In the genomic region with DNA sequence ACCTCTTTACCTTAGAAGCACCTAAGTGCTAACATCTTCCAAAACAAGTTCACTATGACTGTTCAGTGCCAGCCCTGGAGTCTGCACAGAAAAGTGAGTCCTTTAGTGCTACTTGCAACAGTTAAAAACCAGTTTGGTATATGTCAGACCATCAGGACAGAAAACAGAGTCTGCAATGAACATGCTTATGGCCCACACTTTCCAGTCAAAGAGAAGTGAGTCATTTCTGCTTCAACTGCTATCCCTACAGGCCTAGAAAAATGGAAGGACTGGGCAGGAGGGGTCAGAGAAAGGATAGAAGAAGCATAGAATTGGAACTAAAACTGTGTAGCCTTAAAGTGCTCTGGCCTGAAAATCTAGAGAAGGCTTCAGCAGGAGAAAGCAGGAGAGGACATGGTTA, we compare ENCODE assay signal across 3 cellular contexts.
TF ChIP-seq lines count a peak whose summit lies in the region.

No MANE protein-coding gene starts in this region.

TF ChIP-seq in SK-N-SH, 30 proteins besides CTCF, POLR2A, EP300 and RAD21:
- no peak for TF ChIP-seq POLR2AphosphoS5 (IDR thresholded peaks at IDR 0.05; ENCODE audit: low read depth, low read length)
- no peak for TF ChIP-seq CHD2 (IDR thresholded peaks at IDR 0.05; ENCODE audit: low read length, partially characterized antibody)
- no peak for TF ChIP-seq NFIC (IDR thresholded peaks at IDR 0.05; ENCODE audit: borderline replicate concordance)
- TF ChIP-seq YY1 (IDR thresholded peaks at IDR 0.05; ENCODE audit: low read depth) = no peak
- no peak for TF ChIP-seq FOXJ3 (CRISPR knock-in tag; IDR thresholded peaks at IDR 0.05)
- no peak for TF ChIP-seq ZBTB33 (IDR thresholded peaks at IDR 0.05; ENCODE audit: borderline replicate concordance, low read depth)
- TF ChIP-seq, protein P1, sequence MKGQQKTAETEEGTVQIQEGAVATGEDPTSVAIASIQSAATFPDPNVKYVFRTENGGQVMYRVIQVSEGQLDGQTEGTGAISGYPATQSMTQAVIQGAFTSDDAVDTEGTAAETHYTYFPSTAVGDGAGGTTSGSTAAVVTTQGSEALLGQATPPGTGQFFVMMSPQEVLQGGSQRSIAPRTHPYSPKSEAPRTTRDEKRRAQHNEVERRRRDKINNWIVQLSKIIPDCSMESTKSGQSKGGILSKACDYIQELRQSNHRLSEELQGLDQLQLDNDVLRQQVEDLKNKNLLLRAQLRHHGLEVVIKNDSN (IDR thresholded peaks at IDR 0.05; ENCODE audit: borderline replicate concordance, low read depth) = no peak
- TF ChIP-seq FOSL2 (IDR thresholded peaks at IDR 0.05; ENCODE audit: borderline replicate concordance, low read depth) = no peak

TF ChIP-seq in SK-N-SH treated with all-trans-retinoic acid at 6 μM for 48 hours, 23 proteins besides CTCF, POLR2A, EP300 and RAD21 (continues in another document):
- TF ChIP-seq ZFP3 (CRISPR knock-in tag; IDR thresholded peaks at IDR 0.05) (no peak), ZFP30 (CRISPR knock-in tag; IDR thresholded peaks at IDR 0.05) (no peak), RARB (CRISPR knock-in tag; IDR thresholded peaks at IDR 0.05) (no peak), TOX (CRISPR knock-in tag; IDR thresholded peaks at IDR 0.05; ENCODE audit: borderline replicate concordance) (no peak), GLIS3 (CRISPR knock-in tag; IDR thresholded peaks at IDR 0.05) (no peak), PPARA (CRISPR knock-in tag; IDR thresholded peaks at IDR 0.05; ENCODE audit: borderline replicate concordance) (no peak), ARNTL (CRISPR knock-in tag; IDR thresholded peaks at IDR 0.05; ENCODE audit: borderline replicate concordance, low read depth) (no peak), ZNF70 (CRISPR knock-in tag; IDR thresholded peaks at IDR 0.05) (no peak), OSR1 (CRISPR knock-in tag; IDR thresholded peaks at IDR 0.05) (no peak), PATZ1 (CRISPR knock-in tag; IDR thresholded peaks at IDR 0.05; ENCODE audit: borderline replicate concordance) (no peak), ZNF8 (CRISPR knock-in tag; IDR thresholded peaks at IDR 0.05) (no peak), SNAI2 (CRISPR knock-in tag; IDR thresholded peaks at IDR 0.05) (no peak), ZC3H10 (CRISPR knock-in tag; IDR thresholded peaks at IDR 0.05) (no peak), CREB5 (CRISPR knock-in tag; IDR thresholded peaks at IDR 0.05; ENCODE audit: low read depth) (no peak), ESRRG (CRISPR knock-in tag; IDR thresholded peaks at IDR 0.05) (no peak), ZNF565 (CRISPR knock-in tag; conservative IDR thresholded peaks at IDR 0.05; ENCODE audit: low read depth) (no peak), BACH2 (CRISPR knock-in tag; IDR thresholded peaks at IDR 0.05; ENCODE audit: borderline replicate concordance) (no peak)
- TF ChIP-seq, protein P2, sequence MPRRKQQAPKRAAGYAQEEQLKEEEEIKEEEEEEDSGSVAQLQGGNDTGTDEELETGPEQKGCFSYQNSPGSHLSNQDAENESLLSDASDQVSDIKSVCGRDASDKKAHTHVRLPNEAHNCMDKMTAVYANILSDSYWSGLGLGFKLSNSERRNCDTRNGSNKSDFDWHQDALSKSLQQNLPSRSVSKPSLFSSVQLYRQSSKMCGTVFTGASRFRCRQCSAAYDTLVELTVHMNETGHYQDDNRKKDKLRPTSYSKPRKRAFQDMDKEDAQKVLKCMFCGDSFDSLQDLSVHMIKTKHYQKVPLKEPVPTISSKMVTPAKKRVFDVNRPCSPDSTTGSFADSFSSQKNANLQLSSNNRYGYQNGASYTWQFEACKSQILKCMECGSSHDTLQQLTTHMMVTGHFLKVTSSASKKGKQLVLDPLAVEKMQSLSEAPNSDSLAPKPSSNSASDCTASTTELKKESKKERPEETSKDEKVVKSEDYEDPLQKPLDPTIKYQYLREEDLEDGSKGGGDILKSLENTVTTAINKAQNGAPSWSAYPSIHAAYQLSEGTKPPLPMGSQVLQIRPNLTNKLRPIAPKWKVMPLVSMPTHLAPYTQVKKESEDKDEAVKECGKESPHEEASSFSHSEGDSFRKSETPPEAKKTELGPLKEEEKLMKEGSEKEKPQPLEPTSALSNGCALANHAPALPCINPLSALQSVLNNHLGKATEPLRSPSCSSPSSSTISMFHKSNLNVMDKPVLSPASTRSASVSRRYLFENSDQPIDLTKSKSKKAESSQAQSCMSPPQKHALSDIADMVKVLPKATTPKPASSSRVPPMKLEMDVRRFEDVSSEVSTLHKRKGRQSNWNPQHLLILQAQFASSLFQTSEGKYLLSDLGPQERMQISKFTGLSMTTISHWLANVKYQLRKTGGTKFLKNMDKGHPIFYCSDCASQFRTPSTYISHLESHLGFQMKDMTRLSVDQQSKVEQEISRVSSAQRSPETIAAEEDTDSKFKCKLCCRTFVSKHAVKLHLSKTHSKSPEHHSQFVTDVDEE (CRISPR knock-in tag; IDR thresholded peaks at IDR 0.05) = no peak
- TF ChIP-seq, protein P3, sequence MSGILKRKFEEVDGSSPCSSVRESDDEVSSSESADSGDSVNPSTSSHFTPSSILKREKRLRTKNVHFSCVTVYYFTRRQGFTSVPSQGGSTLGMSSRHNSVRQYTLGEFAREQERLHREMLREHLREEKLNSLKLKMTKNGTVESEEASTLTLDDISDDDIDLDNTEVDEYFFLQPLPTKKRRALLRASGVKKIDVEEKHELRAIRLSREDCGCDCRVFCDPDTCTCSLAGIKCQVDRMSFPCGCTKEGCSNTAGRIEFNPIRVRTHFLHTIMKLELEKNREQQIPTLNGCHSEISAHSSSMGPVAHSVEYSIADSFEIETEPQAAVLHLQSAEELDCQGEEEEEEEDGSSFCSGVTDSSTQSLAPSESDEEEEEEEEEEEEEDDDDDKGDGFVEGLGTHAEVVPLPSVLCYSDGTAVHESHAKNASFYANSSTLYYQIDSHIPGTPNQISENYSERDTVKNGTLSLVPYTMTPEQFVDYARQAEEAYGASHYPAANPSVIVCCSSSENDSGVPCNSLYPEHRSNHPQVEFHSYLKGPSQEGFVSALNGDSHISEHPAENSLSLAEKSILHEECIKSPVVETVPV (CRISPR knock-in tag; IDR thresholded peaks at IDR 0.05) = no peak

TF ChIP-seq in IMR-90, 13 proteins besides CTCF, POLR2A, EP300 and RAD21:
- TF ChIP-seq MAFK (IDR thresholded peaks at IDR 0.05; ENCODE audit: low read depth, low read length) (no peak), CEBPB (IDR thresholded peaks at IDR 0.05; ENCODE audit: low read depth, low read length) (no peak), FOS (IDR thresholded peaks at IDR 0.05; ENCODE audit: low read depth, low read length) (no peak), NFE2L2 (IDR thresholded peaks at IDR 0.05; ENCODE audit: low read depth, low read length) (no peak)
